ENCODE assay signal across 15 cellular contexts in the genomic region with DNA sequence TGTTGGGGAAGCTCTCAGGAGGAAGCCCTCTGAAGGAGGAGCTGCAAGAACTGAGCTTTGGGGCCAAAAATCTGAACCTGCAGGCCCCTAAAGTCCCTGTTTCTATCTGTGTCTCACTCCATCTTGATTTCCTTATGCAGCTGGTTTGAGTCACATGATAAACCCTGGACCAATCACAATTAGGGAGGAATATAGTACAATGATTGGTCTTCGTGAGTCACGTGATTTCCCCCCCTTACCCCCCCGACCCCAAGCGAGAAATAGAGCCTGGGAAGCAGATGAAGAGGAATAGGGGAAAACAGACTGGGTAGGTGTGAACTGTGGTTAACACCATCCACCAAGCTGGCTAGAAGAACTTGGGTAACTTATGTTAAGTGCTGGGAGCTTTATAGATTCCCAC. TPM values are rescaled to one million over a fixed set of nuclear protein-coding genes. Genes with fewer than 3 reads are reported as not detected.
DNase-seq lines count a peak whose midpoint lies in the region; ATAC-seq and TF ChIP-seq lines count a peak whose summit lies in the region.
"Had no signal": no experiment of that assay in that cellular context is flagged by ENCODE, and none has a peak within 500 bp of the region (broad histone marks: within the 10 kb centered on the region; RNA-seq: fewer than 3 reads in every experiment).

No MANE protein-coding gene starts in this region.

- H3K4me1 ChIP-seq in A673 (ENCODE audit: insufficient read depth, low read length, poor library complexity, severe bottlenecking), result peaks cover 6% of the 10 kb centered on the region
- H3K4me1 ChIP-seq in upper lobe of right lung, result no peaks in the 10 kb centered on the region

- H3K4me1 Mint-ChIP-seq in WTC11, result peaks cover 13% of the 10 kb centered on the region

- H3K9me3 ChIP-seq in A673 (ENCODE audit: low read depth, low read length, poor library complexity, severe bottlenecking) (no peaks in the 10 kb centered on the region), MG63 (no peaks in the 10 kb centered on the region), upper lobe of right lung (no peaks in the 10 kb centered on the region)

- H3K4me3 Mint-ChIP-seq in WTC11, result no peak overlapping the region
- H3K4me3 Mint-ChIP-seq: activated naive CD8-positive, alpha-beta T cell; CD4-positive, CD25-positive, alpha-beta regulatory T cell; T-helper 17 cell had no signal

- ATAC-seq in WTC11 (no peak; the same call in 1 of the 2 replicates), upper lobe of right lung (no peak)
- ATAC-seq: T-helper 17 cell had no signal

- H3K9me3 Mint-ChIP-seq in WTC11, result no peaks in the 10 kb centered on the region
- H3K9me3 Mint-ChIP-seq: CD4-positive, CD25-positive, alpha-beta regulatory T cell had no signal

- H3K27ac Mint-ChIP-seq in WTC11, result no peak overlapping the region
- H3K27ac Mint-ChIP-seq: activated naive CD8-positive, alpha-beta T cell; CD4-positive, CD25-positive, alpha-beta regulatory T cell; T-helper 17 cell had no signal

- no peak overlapping the region for H3K27ac ChIP-seq in A673 (ENCODE audit: low read depth, low read length, poor library complexity, severe bottlenecking)
- H3K27ac ChIP-seq in upper lobe of right lung, result no peak overlapping the region
- H3K27ac ChIP-seq: coronary artery had no signal

- POLR2A ChIA-PET in A673 (lab: Charles Lee; ENCODE audit: low non-redundant PET) (no interaction called here), WTC11 (lab: Charles Lee) (interaction anchor here (0.5 to 0.6 kb wide), 2 partner anchors 11 to 48 kb away, joined by 3 to 5 read pairs; no protein-coding TSS in a partner anchor)

- H3K36me3 ChIP-seq in A673 (ENCODE audit: insufficient read depth, low read length, poor library complexity, severe bottlenecking), result no peaks in the 10 kb centered on the region
- H3K36me3 ChIP-seq in MG63, result no peaks in the 10 kb centered on the region
- no peaks in the 10 kb centered on the region for H3K36me3 ChIP-seq in upper lobe of right lung

- peak; percentile 49 for DNase-seq in A673 (ENCODE audit: low spot score)
- DNase-seq in GM12865 (ENCODE audit: low read depth), result peak; percentile 29
- peak; percentile 82 for DNase-seq in NCI-H2171 (lab: John Stamatoyannopoulos, UW)
- DNase-seq in WTC11 (ENCODE audit: low spot score), result no peak
- DNase-seq in kidney tubule cell (ENCODE audit: low spot score), result no peak
- DNase-seq in MG63, result no peak
- DNase-seq in NCI-H2107 treated with DMSO at 0.1 percent for 48 hours (lab: John Stamatoyannopoulos, UW; ENCODE audit: unreplicated experiment), result no peak
- no peak for DNase-seq in upper lobe of right lung
- DNase-seq: CD4-positive, CD25-positive, alpha-beta regulatory T cell; islet precursor cell; stimulated activated CD4-positive, alpha-beta T cell treated with anti-CD3 and anti-CD28 coated beads, Interleukin-4, amount 100 ng/mL, for 4 hours; T-helper 17 cell had no signal

- no peaks in the 10 kb centered on the region for H3K27me3 ChIP-seq in A673 (replicated peaks; ENCODE audit: insufficient read depth, low read depth, low read length, poor library complexity)
- peaks cover 2% of the 10 kb centered on the region; the same call in 1 of the 2 replicates for H3K27me3 ChIP-seq in MG63
- no peaks in the 10 kb centered on the region for H3K27me3 ChIP-seq in upper lobe of right lung

- H3K4me3 ChIP-seq in A673 (ENCODE audit: low read depth, low read length, poor library complexity, severe bottlenecking) (no peak overlapping the region), GM12865 (ENCODE audit: low read depth, low read length) (no peak overlapping the region), MG63 (no peak overlapping the region), upper lobe of right lung (no peak overlapping the region)
- H3K4me3 ChIP-seq: coronary artery had no signal

- H3K27me3 Mint-ChIP-seq in WTC11 (ENCODE audit: low read depth), result no peaks in the 10 kb centered on the region

- CTCF ChIA-PET in A673 (lab: Charles Lee), result no interaction called here
- CTCF ChIA-PET in WTC11 (lab: Charles Lee), result interaction anchor here (0.6 to 1.2 kb wide), 2 partner anchors 35 to 51 kb away, joined by 3 to 4 read pairs; no protein-coding TSS in a partner anchor

- TF ChIP-seq CTCF in A673 (conservative IDR thresholded peaks at IDR 0.05; ENCODE audit: low read depth, low read length) (no peak), GM12865 (IDR thresholded peaks at IDR 0.05; ENCODE audit: insufficient read depth, low read depth, low read length, missing control alignments) (no peak), WTC11 (IDR thresholded peaks at IDR 0.05) (no peak), upper lobe of right lung (IDR thresholded peaks at IDR 0.05) (no peak)

- no TSS peak for BruUV-seq in A673 (replicated peaks; lab: Mats Ljungman, UMichigan)

- H3K36me3 Mint-ChIP-seq in WTC11, result peaks cover 13% of the 10 kb centered on the region
- H3K36me3 Mint-ChIP-seq: activated naive CD8-positive, alpha-beta T cell; CD4-positive, CD25-positive, alpha-beta regulatory T cell had no signal

- intact Hi-C loops in A673 (cut with micrococcal nuclease; ENCODE audit: unreplicated experiment), result no loop called here
- intact Hi-C loops in upper lobe of right lung (cut with DNase I), result no loop called here

TF ChIP-seq in WTC11, 78 proteins besides CTCF, POLR2A, EP300 and RAD21:
- TF ChIP-seq ZNF396 (CRISPR knock-in tag; IDR thresholded peaks at IDR 0.05; ENCODE audit: borderline replicate concordance), result no peak
- TF ChIP-seq, protein P1, sequence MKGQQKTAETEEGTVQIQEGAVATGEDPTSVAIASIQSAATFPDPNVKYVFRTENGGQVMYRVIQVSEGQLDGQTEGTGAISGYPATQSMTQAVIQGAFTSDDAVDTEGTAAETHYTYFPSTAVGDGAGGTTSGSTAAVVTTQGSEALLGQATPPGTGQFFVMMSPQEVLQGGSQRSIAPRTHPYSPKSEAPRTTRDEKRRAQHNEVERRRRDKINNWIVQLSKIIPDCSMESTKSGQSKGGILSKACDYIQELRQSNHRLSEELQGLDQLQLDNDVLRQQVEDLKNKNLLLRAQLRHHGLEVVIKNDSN (CRISPR knock-in tag; IDR thresholded peaks at IDR 0.05), result peak; percentile 81
- TF ChIP-seq NFYB (CRISPR knock-in tag; conservative IDR thresholded peaks at IDR 0.05; ENCODE audit: low read depth), result peak; percentile 51; the same call in 1 of the 2 replicates
- TF ChIP-seq, protein P2, sequence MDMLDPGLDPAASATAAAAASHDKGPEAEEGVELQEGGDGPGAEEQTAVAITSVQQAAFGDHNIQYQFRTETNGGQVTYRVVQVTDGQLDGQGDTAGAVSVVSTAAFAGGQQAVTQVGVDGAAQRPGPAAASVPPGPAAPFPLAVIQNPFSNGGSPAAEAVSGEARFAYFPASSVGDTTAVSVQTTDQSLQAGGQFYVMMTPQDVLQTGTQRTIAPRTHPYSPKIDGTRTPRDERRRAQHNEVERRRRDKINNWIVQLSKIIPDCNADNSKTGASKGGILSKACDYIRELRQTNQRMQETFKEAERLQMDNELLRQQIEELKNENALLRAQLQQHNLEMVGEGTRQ (CRISPR knock-in tag; IDR thresholded peaks at IDR 0.05), result peak; percentile 87
- TF ChIP-seq ZNF121 (CRISPR knock-in tag; IDR thresholded peaks at IDR 0.05), result no peak

RNA-seq across cellular contexts. Expression of a gene that starts 12.9 kb away (rescaled TPM):
- total RNA-seq in A673 (2021) (57.1 and 61.2 TPM in 2 replicates), WTC11 (2021) (374 to 444 TPM (median 377 TPM) in 3 replicates), upper lobe of right lung (not detected)
- not detected in 2 replicates for total RNA-seq in MG63 (2014; rRNA removed; shearing (Covaris generic); ENCODE audit: low replicate concordance)
- total RNA-seq: CD4-positive, CD25-positive, alpha-beta regulatory T cell; MCF 10A; T-helper 17 cell had no signal

RNA-seq across cellular contexts. Expression of a gene that starts 53.7 kb away (rescaled TPM):
- total RNA-seq in A673 (2021) (55.5 and 57.9 TPM in 2 replicates), WTC11 (2021) (49.5 to 55.6 TPM (median 50.9 TPM) in 3 replicates), upper lobe of right lung (37.9 TPM)
- 188 and 259 TPM in 2 replicates for total RNA-seq in MG63 (2014; rRNA removed; shearing (Covaris generic); ENCODE audit: low replicate concordance)

Comparison
In these comparisons a context has a peak if more than half of its experiments do, and no peak if none do; other contexts are left out.
1. DNase-seq: peak in A673 (single experiment), GM12865 (single experiment) and NCI-H2171 (single experiment); none in WTC11 (single experiment), kidney tubule cell (single experiment), MG63 (single experiment), NCI-H2107 treated with DMSO at 0.1 percent for 48 hours (single experiment) and upper lobe of right lung (single experiment).
2. RNA of a gene that starts 12.9 kb away (total RNA-seq): 374 to 444 TPM in WTC11 and 57.1 to 61.2 TPM in A673; not detected in upper lobe of right lung (single experiment) and not detected in MG63; every median in the first group is over 10 times any median in the second.